1 cellular context compared by ENCODE assay signal in the genomic region with DNA sequence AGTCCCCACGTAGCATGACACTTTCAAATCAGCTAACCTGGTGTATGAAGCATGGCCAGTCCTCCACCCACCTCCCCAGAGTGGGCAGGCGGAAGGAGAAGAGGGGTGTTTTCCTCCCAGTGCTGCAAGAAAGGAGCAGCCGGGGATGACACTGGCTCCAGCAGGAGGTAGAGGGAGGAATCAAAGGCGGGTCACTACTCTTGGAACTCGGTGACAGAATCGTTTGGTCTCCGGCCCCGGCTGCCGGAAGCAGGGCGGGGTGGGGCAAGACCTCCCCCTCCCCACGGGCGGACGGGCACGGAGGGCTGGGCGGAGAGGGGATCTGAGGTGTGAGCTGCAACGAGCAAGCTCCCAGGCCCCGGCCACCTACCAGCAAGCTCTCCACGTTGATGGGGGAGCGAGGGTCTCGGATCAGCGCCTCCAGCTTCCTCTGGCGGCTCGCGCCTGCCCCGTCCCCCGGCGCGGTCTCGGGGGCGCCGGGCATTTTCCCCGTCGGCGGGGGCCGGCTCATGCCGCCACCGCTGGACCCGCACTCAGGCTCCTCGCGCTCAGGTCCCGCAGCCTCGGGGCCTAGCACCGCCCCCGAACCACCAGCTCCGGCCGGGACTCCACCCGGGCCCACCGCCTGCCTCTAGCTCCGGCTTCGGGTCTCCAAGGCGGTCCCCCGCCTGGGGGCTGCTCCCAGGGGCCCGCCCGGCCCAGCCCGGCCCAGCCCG.
A peak's percentile ranks its signal among the peaks of the same experiment; 100 is the strongest.
TF ChIP-seq lines count a peak whose summit lies in the region.

No MANE protein-coding gene starts in this region.

TF ChIP-seq in HepG2, 621 proteins besides CTCF, POLR2A, EP300 and RAD21 (continued from another document):
- TF ChIP-seq, protein P1, sequence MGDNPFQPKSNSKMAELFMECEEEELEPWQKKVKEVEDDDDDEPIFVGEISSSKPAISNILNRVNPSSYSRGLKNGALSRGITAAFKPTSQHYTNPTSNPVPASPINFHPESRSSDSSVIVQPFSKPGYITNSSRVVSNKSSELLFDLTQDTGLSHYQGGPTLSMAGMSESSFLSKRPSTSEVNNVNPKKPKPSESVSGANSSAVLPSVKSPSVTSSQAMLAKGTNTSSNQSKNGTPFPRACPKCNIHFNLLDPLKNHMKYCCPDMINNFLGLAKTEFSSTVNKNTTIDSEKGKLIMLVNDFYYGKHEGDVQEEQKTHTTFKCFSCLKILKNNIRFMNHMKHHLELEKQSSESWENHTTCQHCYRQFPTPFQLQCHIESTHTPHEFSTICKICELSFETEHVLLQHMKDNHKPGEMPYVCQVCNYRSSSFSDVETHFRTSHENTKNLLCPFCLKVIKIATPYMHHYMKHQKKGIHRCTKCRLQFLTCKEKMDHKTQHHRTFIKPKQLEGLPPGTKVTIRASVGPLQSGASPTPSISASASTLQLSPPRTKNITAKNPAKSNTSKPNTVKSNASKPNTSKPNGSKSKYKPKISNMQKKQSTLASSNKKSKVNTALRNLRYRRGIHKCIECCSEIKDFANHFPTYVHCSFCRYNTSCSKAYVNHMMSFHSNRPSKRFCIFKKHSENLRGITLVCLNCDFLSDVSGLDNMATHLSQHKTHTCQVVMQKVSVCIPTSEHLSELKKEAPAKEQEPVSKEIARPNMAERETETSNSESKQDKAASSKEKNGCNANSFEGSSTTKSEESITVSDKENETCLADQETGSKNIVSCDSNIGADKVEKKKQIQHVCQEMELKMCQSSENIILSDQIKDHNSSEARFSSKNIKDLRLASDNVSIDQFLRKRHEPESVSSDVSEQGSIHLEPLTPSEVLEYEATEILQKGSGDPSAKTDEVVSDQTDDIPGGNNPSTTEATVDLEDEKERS (CRISPR knock-in tag; IDR thresholded peaks at IDR 0.05): peak; percentile 29; the same call in 1 of the 2 replicates
TF ChIP-seq in HepG2: peak in this region for 308.
